ENCODE assay signal across 8 cellular contexts in genomic region chr1:231527586-231528174, GRCh38. TPM values are rescaled to one million over a fixed set of nuclear protein-coding genes. Genes with fewer than 3 reads are reported as not detected.
A peak's percentile ranks its signal among the peaks of the same experiment; 100 is the strongest.
DNase-seq lines count a peak whose midpoint lies in the region; ATAC-seq and TF ChIP-seq lines count a peak whose summit lies in the region.

No MANE protein-coding gene starts in this region.

- H3K9me3 Mint-ChIP-seq in MCF 10A (ENCODE audit: unreplicated experiment) = no peaks in the 10 kb centered on the region
- H3K9me3 Mint-ChIP-seq in memory B cell = no peaks in the 10 kb centered on the region

- H3K4me1 Mint-ChIP-seq in MCF 10A (ENCODE audit: insufficient read depth, unreplicated experiment) = peaks cover 36% of the 10 kb centered on the region
- peaks cover 17% of the 10 kb centered on the region for H3K4me1 Mint-ChIP-seq in memory B cell

- H3K4me1 ChIP-seq in HUES64 (ENCODE audit: insufficient read depth, low read length) (peaks cover 13% of the 10 kb centered on the region), vagina (peaks cover 40% of the 10 kb centered on the region)

- no peaks in the 10 kb centered on the region for H3K27me3 Mint-ChIP-seq in MCF 10A (ENCODE audit: insufficient read depth, unreplicated experiment)
- no peaks in the 10 kb centered on the region for H3K27me3 Mint-ChIP-seq in memory B cell

- H3K27ac ChIP-seq in HUES64 (ENCODE audit: low read depth, low read length) = no peak overlapping the region
- peak overlapping the region; percentile 87 for H3K27ac ChIP-seq in vagina

- BruUV-seq in MCF 10A (replicated peaks; lab: Mats Ljungman, UMichigan) = no TSS peak

- TF ChIP-seq CTCF in MCF 10A (IDR thresholded peaks at IDR 0.05; ENCODE audit: unreplicated experiment) (no peak), vagina (IDR thresholded peaks at IDR 0.05) (no peak)

- H3K27ac Mint-ChIP-seq in MCF 10A (ENCODE audit: low read depth, unreplicated experiment) = peak overlapping the region; percentile 98
- H3K27ac Mint-ChIP-seq in memory B cell = peak overlapping the region; percentile 97

- DNase-seq in DMS53 treated with DMSO at 0.1 percent for 48 hours (lab: John Stamatoyannopoulos, UW; ENCODE audit: unreplicated experiment) (peak; percentile 72), MCF 10A (ENCODE audit: unreplicated experiment) (peak; percentile 29), memory B cell (ENCODE audit: low spot score in 2 of 2) (no peak), vagina (ENCODE audit: extremely low spot score in 2 of 2) (no peak), NCI-H187 treated with DMSO at 0.1 percent for 48 hours (lab: John Stamatoyannopoulos, UW) (no peak)
- no peak for DNase-seq in stimulated activated CD4-positive, alpha-beta T cell treated with anti-CD3 and anti-CD28 coated beads, Interleukin-4, amount 100 ng/mL, for 4 hours

- no peak for TF ChIP-seq POLR2A in vagina (IDR thresholded peaks at IDR 0.05)

- H3K27me3 ChIP-seq in HUES64 (ENCODE audit: insufficient read depth, low read length) (no peaks in the 10 kb centered on the region), vagina (no peaks in the 10 kb centered on the region)

- H3K9me3 ChIP-seq in HUES64 (ENCODE audit: insufficient read depth, low read depth, low read length) (no peaks in the 10 kb centered on the region), vagina (no peaks in the 10 kb centered on the region)

- peak overlapping the region; percentile 82 for H3K4me3 ChIP-seq in HUES64 (ENCODE audit: low read length)
- peak overlapping the region; percentile 54 to 57 for H3K4me3 ChIP-seq in vagina

- 67% methylated on average over 12 of the region's 15 CpGs for WGBS in HUES64

- ATAC-seq in GM21526 (IDR thresholded peaks at IDR 0.05; ENCODE audit: low FRiP score, unreplicated experiment) = peak; percentile 11
- peak; percentile 9 for ATAC-seq in memory B cell (ENCODE audit: low read depth)

- H3K4me3 Mint-ChIP-seq in MCF 10A (ENCODE audit: unreplicated experiment) (peak overlapping the region; percentile 97), memory B cell (peak overlapping the region; percentile 95)

- CTCF ChIA-PET in MCF 10A (lab: Yijun Ruan, JAX) = interaction anchor here (0.7 to 2.2 kb wide), 5 partner anchors 61 to 563 kb away, joined by 3 to 10 read pairs (median 3); no protein-coding TSS in a partner anchor

- H3K36me3 Mint-ChIP-seq in MCF 10A (ENCODE audit: insufficient read depth, unreplicated experiment) (peaks cover 48% of the 10 kb centered on the region), memory B cell (peaks cover 3% of the 10 kb centered on the region)

- POLR2A ChIA-PET in MCF 10A (lab: Yijun Ruan, JAX) = interaction anchor here (0.5 to 2.8 kb wide), 36 partner anchors 9 to 549 kb away, joined by 3 to 53 read pairs (median 5); partner anchors contain the start of genes ARV1, EGLN1, EXOC8 and SPRTN

- intact Hi-C loops in MCF 10A (cut with micrococcal nuclease) (loop anchor here (1.0 kb wide), 3 partner anchors 105 to 188 kb away; partner anchors contain the start of gene EGLN1), vagina (cut with DNase I) (no loop called here)

- H3K9ac ChIP-seq in HUES64 (ENCODE audit: low read depth, low read length) = peak overlapping the region; percentile 90

- H3K36me3 ChIP-seq in HUES64 (ENCODE audit: insufficient read depth, low read length) (peaks cover 23% of the 10 kb centered on the region), vagina (no peaks in the 10 kb centered on the region)

RNA-seq across cellular contexts. Expression of gene TSNAX, which starts 0.8 kb away (rescaled TPM):
- 30.8 TPM for polyA plus RNA-seq in HUES64 (2013, experiment 1 of 2)
- 32.5 TPM for polyA plus RNA-seq in HUES64 (2013, experiment 2 of 2)
- total RNA-seq in MCF 10A (2022) = 79.0 and 80.2 TPM in 2 replicates
- 20.4 TPM for total RNA-seq in vagina

Comparison
In these comparisons a context has a peak if more than half of its experiments do, and no peak if none do; other contexts are left out.
1. DNase-seq: peak in DMS53 treated with DMSO at 0.1 percent for 48 hours (single experiment) and MCF 10A (single experiment); none in memory B cell (0 of 2), vagina (0 of 2), stimulated activated CD4-positive, alpha-beta T cell treated with anti-CD3 and anti-CD28 coated beads, Interleukin-4, amount 100 ng/mL, for 4 hours (0 of 2) and NCI-H187 treated with DMSO at 0.1 percent for 48 hours (single experiment).